In genomic region chr3:153693207-153693606, GRCh38 we compare ENCODE assay signal across 19 cellular contexts.
A peak's percentile ranks its signal among the peaks of the same experiment; 100 is the strongest.
DNase-seq lines count a peak whose midpoint lies in the region; ATAC-seq and TF ChIP-seq lines count a peak whose summit lies in the region.
"Had no signal": no experiment of that assay in that cellular context is flagged by ENCODE, and none has a peak within 500 bp of the region (broad histone marks: within the 10 kb centered on the region; RNA-seq: fewer than 3 reads in every experiment).

No MANE protein-coding gene starts in this region.

- H3K9me3 Mint-ChIP-seq in activated T-helper 17 cell treated with anti-CD3 and anti-CD28 coated beads, Interleukin-2, amount 50 U/mL, for 72 hours = no peaks in the 10 kb centered on the region
- no peaks in the 10 kb centered on the region for H3K9me3 Mint-ChIP-seq in stimulated activated effector memory CD8-positive, alpha-beta T cell treated with anti-CD3 and anti-CD28 coated beads, Interleukin-12 subunit alpha, Interleukin-12 subunit beta, amount 100 ng/mL, for 72 hours
- H3K9me3 Mint-ChIP-seq: CD8-positive, alpha-beta T cell had no signal

- no peaks in the 10 kb centered on the region for H3K36me3 Mint-ChIP-seq in activated T-helper 17 cell treated with anti-CD3 and anti-CD28 coated beads, Interleukin-2, amount 50 U/mL, for 72 hours (ENCODE audit: low read depth)
- no peaks in the 10 kb centered on the region for H3K36me3 Mint-ChIP-seq in stimulated activated effector memory CD8-positive, alpha-beta T cell treated with anti-CD3 and anti-CD28 coated beads, Interleukin-12 subunit alpha, Interleukin-12 subunit beta, amount 100 ng/mL, for 72 hours
- H3K36me3 Mint-ChIP-seq: CD4-positive, CD25-positive, alpha-beta regulatory T cell; CD8-positive, alpha-beta T cell had no signal

- no peak overlapping the region for H3K27ac Mint-ChIP-seq in activated T-helper 17 cell treated with anti-CD3 and anti-CD28 coated beads, Interleukin-2, amount 50 U/mL, for 72 hours
- peak overlapping the region; percentile 59 for H3K27ac Mint-ChIP-seq in stimulated activated effector memory CD8-positive, alpha-beta T cell treated with anti-CD3 and anti-CD28 coated beads, Interleukin-12 subunit alpha, Interleukin-12 subunit beta, amount 100 ng/mL, for 72 hours
- H3K27ac Mint-ChIP-seq: B cell; CD4-positive, CD25-positive, alpha-beta regulatory T cell; CD8-positive, alpha-beta T cell had no signal

- H3K36me3 ChIP-seq in GM06990 (ENCODE audit: control insufficient read depth, insufficient read depth, low read length) = no peaks in the 10 kb centered on the region
- H3K36me3 ChIP-seq in psoas muscle (ENCODE audit: insufficient read depth in 1 of 2, low read depth in 1 of 2) = no peaks in the 10 kb centered on the region
- H3K36me3 ChIP-seq: BLaER1 had no signal

- no peaks in the 10 kb centered on the region for H3K27me3 ChIP-seq in GM06990 (replicated peaks; ENCODE audit: control insufficient read depth, insufficient read depth, low read length)
- H3K27me3 ChIP-seq in psoas muscle (ENCODE audit: insufficient read depth in 3 of 3, low read length in 2 of 3) = no peaks in the 10 kb centered on the region
- H3K27me3 ChIP-seq: BLaER1 had no signal

- no peaks in the 10 kb centered on the region for H3K4me1 ChIP-seq in psoas muscle
- H3K4me1 ChIP-seq: BLaER1, Caco-2 had no signal

- peak; percentile 51 for ATAC-seq in GM19351 (IDR thresholded peaks at IDR 0.05; ENCODE audit: unreplicated experiment)
- ATAC-seq in activated T-helper 17 cell treated with anti-CD3 and anti-CD28 coated beads, Interleukin-2, amount 50 U/mL, for 72 hours (replicated peaks) = peak; percentile 57
- ATAC-seq in stimulated activated effector memory CD8-positive, alpha-beta T cell treated with anti-CD3 and anti-CD28 coated beads, Interleukin-12 subunit alpha, Interleukin-12 subunit beta, amount 100 ng/mL, for 72 hours = peak; percentile 80
- no peak for ATAC-seq in psoas muscle
- ATAC-seq: CD8-positive, alpha-beta T cell had no signal

- DNase-seq in GM06990 (ENCODE audit: extremely low read depth, insufficient read length) (peak; percentile 9), psoas muscle (no peak), NCI-H2171 (lab: John Stamatoyannopoulos, UW) (no peak)
- DNase-seq in stimulated activated effector memory CD8-positive, alpha-beta T cell treated with anti-CD3 and anti-CD28 coated beads, Interleukin-12 subunit alpha, Interleukin-12 subunit beta, amount 100 ng/mL, for 72 hours (ENCODE audit: low spot score in 2 of 2) = no peak
- DNase-seq: Caco-2; CD4-positive, CD25-positive, alpha-beta regulatory T cell; CD8-positive, alpha-beta T cell; DMS 273 treated with DMSO at 0.1 percent for 48 hours; DMS79; EL; GDM1; GM23248; H7; HCEC 1CT had no signal

- no peaks in the 10 kb centered on the region for H3K9me3 ChIP-seq in psoas muscle
- H3K9me3 ChIP-seq: BLaER1, Caco-2 had no signal

- no peaks in the 10 kb centered on the region for H3K4me1 Mint-ChIP-seq in activated T-helper 17 cell treated with anti-CD3 and anti-CD28 coated beads, Interleukin-2, amount 50 U/mL, for 72 hours
- H3K4me1 Mint-ChIP-seq in stimulated activated effector memory CD8-positive, alpha-beta T cell treated with anti-CD3 and anti-CD28 coated beads, Interleukin-12 subunit alpha, Interleukin-12 subunit beta, amount 100 ng/mL, for 72 hours = peaks cover 7% of the 10 kb centered on the region
- H3K4me1 Mint-ChIP-seq: B cell; CD4-positive, CD25-positive, alpha-beta regulatory T cell had no signal

- no peak overlapping the region for H3K4me3 Mint-ChIP-seq in activated T-helper 17 cell treated with anti-CD3 and anti-CD28 coated beads, Interleukin-2, amount 50 U/mL, for 72 hours
- H3K4me3 Mint-ChIP-seq in stimulated activated effector memory CD8-positive, alpha-beta T cell treated with anti-CD3 and anti-CD28 coated beads, Interleukin-12 subunit alpha, Interleukin-12 subunit beta, amount 100 ng/mL, for 72 hours = no peak overlapping the region
- H3K4me3 Mint-ChIP-seq: B cell; CD4-positive, CD25-positive, alpha-beta regulatory T cell; CD8-positive, alpha-beta T cell had no signal

- WGBS in psoas muscle, 3 donors = 79 to 84% (median 82%) methylated on average over 3 of the region's 3 CpGs

- H3K27ac ChIP-seq in psoas muscle = no peak overlapping the region
- H3K27ac ChIP-seq: BLaER1, C4-2B, GM23248 had no signal

- H3K27me3 Mint-ChIP-seq in activated T-helper 17 cell treated with anti-CD3 and anti-CD28 coated beads, Interleukin-2, amount 50 U/mL, for 72 hours = no peaks in the 10 kb centered on the region
- H3K27me3 Mint-ChIP-seq: CD4-positive, CD25-positive, alpha-beta regulatory T cell had no signal

- H3K4me3 ChIP-seq in GM06990 (replicated peaks; ENCODE audit: low read depth, low read length) (no peak overlapping the region), psoas muscle (no peak overlapping the region)
- H3K4me3 ChIP-seq: BLaER1, GM23248 had no signal

- intact Hi-C loops in psoas muscle (cut with DNase I) = no loop called here

- no peak for TF ChIP-seq CTCF in GM06990 (IDR thresholded peaks at IDR 0.05; ENCODE audit: insufficient read depth, low read length, poor library complexity, severe bottlenecking)
- no peak for TF ChIP-seq CTCF in psoas muscle (IDR thresholded peaks at IDR 0.05)

Comparison
In these comparisons a context has a peak if more than half of its experiments do, and no peak if none do; other contexts are left out.
1. ATAC-seq: peak in GM19351 (single experiment), activated T-helper 17 cell treated with anti-CD3 and anti-CD28 coated beads, Interleukin-2, amount 50 U/mL, for 72 hours (single experiment) and stimulated activated effector memory CD8-positive, alpha-beta T cell treated with anti-CD3 and anti-CD28 coated beads, Interleukin-12 subunit alpha, Interleukin-12 subunit beta, amount 100 ng/mL, for 72 hours (single experiment); none in psoas muscle (0 of 4).